ENCODE assay signal across 9 cellular contexts in the genomic region with DNA sequence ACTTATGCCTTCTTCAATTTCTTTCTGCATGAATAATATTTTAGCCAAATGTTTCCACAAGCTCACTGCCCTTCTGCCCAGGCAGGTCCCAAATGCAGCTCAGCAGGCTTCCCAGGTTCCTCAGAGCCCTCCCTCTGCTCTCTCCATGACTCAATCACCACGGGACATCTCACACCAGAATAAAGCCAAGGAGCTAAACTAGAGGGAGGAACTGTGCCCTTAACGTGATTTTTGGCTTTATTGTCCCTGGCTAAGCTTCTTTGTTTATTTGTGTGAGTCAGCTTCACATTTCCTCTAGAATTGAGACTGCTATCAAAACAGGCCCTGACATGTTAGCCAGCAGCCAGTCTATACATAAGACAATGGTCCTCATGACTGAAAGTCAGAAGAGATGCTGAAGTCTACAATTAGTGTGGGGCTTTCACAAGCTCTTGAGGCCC.
A peak's percentile ranks its signal among the peaks of the same experiment; 100 is the strongest.
DNase-seq lines count a peak whose midpoint lies in the region; ATAC-seq, FAIRE-seq and TF ChIP-seq lines count a peak whose summit lies in the region.
"Had no signal": no experiment of that assay in that cellular context is flagged by ENCODE, and none has a peak within 500 bp of the region (broad histone marks: within the 10 kb centered on the region; RNA-seq: fewer than 3 reads in every experiment).

No MANE protein-coding gene starts in this region.

- H2AFZ ChIP-seq in K562 (ENCODE audit: low read depth, low read length) = no peak overlapping the region

- H3K9me1 ChIP-seq in K562 (ENCODE audit: control insufficient read depth, insufficient read depth, low read length) = no peaks in the 10 kb centered on the region

- peaks cover 3 to 4% of the 10 kb centered on the region in 2 experiments; a peak in 3 of 5 replicates for H3K27me3 ChIP-seq in K562 (ENCODE audit: control insufficient read depth in 2 of 2, insufficient read depth in 2 of 2, low read length in 2 of 2)
- H3K27me3 ChIP-seq in right cardiac atrium (ENCODE audit: control insufficient read depth, insufficient read depth) = no peaks in the 10 kb centered on the region

- no peaks in the 10 kb centered on the region for H3K9me3 Mint-ChIP-seq in natural killer cell treated with Interleukin-12 subunit alpha and Interleukin-12 subunit beta and Interleukin-15 and Interleukin-18, amount 100 ng/mL, for 72 hours

- FAIRE-seq in K562 (lab: Jason Lieb, UNC) = no peak

- H3K9me3 ChIP-seq in K562 (replicated peaks; ENCODE audit: control insufficient read depth, insufficient read depth, low read depth, low read length) (no peaks in the 10 kb centered on the region), right cardiac atrium (ENCODE audit: control insufficient read depth, low read length) (no peaks in the 10 kb centered on the region)
- H3K9me3 ChIP-seq: gastrocnemius medialis had no signal

- H3K9ac ChIP-seq in K562 (ENCODE audit: insufficient read depth in 1 of 2, low read depth in 2 of 2, low read length in 2 of 2) = no peak overlapping the region

- H3K4me2 ChIP-seq in K562 (ENCODE audit: insufficient read depth, low read length) = no peak overlapping the region

- no TSS peak for BruUV-seq in K562 (replicated peaks; lab: Mats Ljungman, UMichigan)

- WGBS in K562 (ENCODE audit: insufficient coverage, low coverage, missing lambda C conversion rate) = 2% methylated on average over 2 of the region's 2 CpGs
- 39% methylated on average over 2 of the region's 2 CpGs for WGBS in right cardiac atrium

- no peaks in the 10 kb centered on the region for H3K79me2 ChIP-seq in K562 (ENCODE audit: control insufficient read depth, insufficient read depth, low read length)

- TF ChIP-seq POLR2A in K562 (conservative IDR thresholded peaks at IDR 0.05) = no peak

- no peaks in the 10 kb centered on the region for H3K36me3 ChIP-seq in K562 (ENCODE audit: control insufficient read depth, insufficient read depth, low read length)
- H3K36me3 ChIP-seq: gastrocnemius medialis had no signal

- H3K4me3 ChIP-seq in K562 = no peak overlapping the region
- no peak overlapping the region for H3K4me3 ChIP-seq in right cardiac atrium (ENCODE audit: low read length)
- H3K4me3 ChIP-seq: gastrocnemius medialis had no signal

- no peaks in the 10 kb centered on the region for H3K4me1 Mint-ChIP-seq in natural killer cell treated with Interleukin-12 subunit alpha and Interleukin-12 subunit beta and Interleukin-15 and Interleukin-18, amount 100 ng/mL, for 72 hours (ENCODE audit: low read depth in 2 of 2)

- TF ChIP-seq EP300 in K562 (IDR thresholded peaks at IDR 0.05; ENCODE audit: low read length) = no peak

- H3K4me1 ChIP-seq in K562 (replicated peaks in 1 of 2; ENCODE audit: control insufficient read depth in 2 of 2, insufficient read depth in 2 of 2, low read length in 2 of 2) (no peaks in the 10 kb centered on the region), right cardiac atrium (ENCODE audit: control insufficient read depth, insufficient read depth, low read length) (no peaks in the 10 kb centered on the region)
- H3K4me1 ChIP-seq: gastrocnemius medialis had no signal

- H3K36me3 Mint-ChIP-seq in natural killer cell treated with Interleukin-12 subunit alpha and Interleukin-12 subunit beta and Interleukin-15 and Interleukin-18, amount 100 ng/mL, for 72 hours = no peaks in the 10 kb centered on the region

- in situ Hi-C loops in K562 (cut with MboI) = no loop called here

- H3K27ac ChIP-seq in K562 (ENCODE audit: extremely low read depth, low read depth, low read length) (no peak overlapping the region), right cardiac atrium (ENCODE audit: low read length) (no peak overlapping the region)
- H3K27ac ChIP-seq: gastrocnemius medialis had no signal

- POLR2A ChIA-PET in K562 (lab: Yijun Ruan, JAX) = interaction anchor here (0.8 kb wide), 1 partner anchor 23 kb away, joined by 4 read pairs; no protein-coding TSS in a partner anchor

- intact Hi-C loops in K562 (cut with micrococcal nuclease) (no loop called here), sciatic nerve (cut with DNase I) (no loop called here), right cardiac atrium (cut with DNase I) (no loop called here)

- TF ChIP-seq RAD21 in K562 (CRISPR knock-in tag; conservative IDR thresholded peaks at IDR 0.05 in 1 of 2, IDR thresholded peaks at IDR 0.05 in 1 of 2) = no peak

- no peak for TF ChIP-seq CTCF in K562 (IDR thresholded peaks at IDR 0.05 in 2 of 3, conservative IDR thresholded peaks at IDR 0.05 in 1 of 3; ENCODE audit: insufficient read depth in 2 of 3, low read depth in 1 of 3, low read length in 3 of 3)

- no peaks in the 10 kb centered on the region for H4K20me1 ChIP-seq in K562 (replicated peaks; ENCODE audit: control insufficient read depth, insufficient read depth, low read length)

- CTCF ChIA-PET in K562 (lab: Yijun Ruan, JAX; ENCODE audit: low intra/inter-chr PET ratio) = no interaction called here

- peaks cover 0 to 2% of the 10 kb centered on the region in 2 donors for H3K27me3 Mint-ChIP-seq in natural killer cell treated with Interleukin-12 subunit alpha and Interleukin-12 subunit beta and Interleukin-15 and Interleukin-18, amount 100 ng/mL, for 72 hours

- H3K4me3 Mint-ChIP-seq in natural killer cell treated with Interleukin-12 subunit alpha and Interleukin-12 subunit beta and Interleukin-15 and Interleukin-18, amount 100 ng/mL, for 72 hours = no peak overlapping the region

- ATAC-seq in GM18867 (IDR thresholded peaks at IDR 0.05; ENCODE audit: unreplicated experiment) = peak; percentile 31
- peak; percentile 47 for ATAC-seq in HG03520 (IDR thresholded peaks at IDR 0.05; ENCODE audit: unreplicated experiment)
- ATAC-seq in K562 = no peak
- ATAC-seq in sciatic nerve = peak; percentile 79
- no peak for ATAC-seq in right cardiac atrium
- ATAC-seq in natural killer cell treated with Interleukin-12 subunit alpha and Interleukin-12 subunit beta and Interleukin-15 and Interleukin-18, amount 100 ng/mL, for 72 hours = no peak

- no peak overlapping the region for H3K27ac Mint-ChIP-seq in natural killer cell treated with Interleukin-12 subunit alpha and Interleukin-12 subunit beta and Interleukin-15 and Interleukin-18, amount 100 ng/mL, for 72 hours

- DNase-seq in K562 (ENCODE audit: extremely low read depth in 1 of 4, low spot score in 3 of 4) (no peak), sciatic nerve (ENCODE audit: low spot score) (no peak), right cardiac atrium (no peak), NCI-H1092 (lab: John Stamatoyannopoulos, UW) (no peak), activated T-cell treated with anti-CD3 and anti-CD28 coated beads for 4 hours (no peak)
- DNase-seq in natural killer cell treated with Interleukin-12 subunit alpha and Interleukin-12 subunit beta and Interleukin-15 and Interleukin-18, amount 100 ng/mL, for 72 hours (ENCODE audit: low spot score) = no peak

TF ChIP-seq in K562, 482 proteins besides CTCF, POLR2A, EP300 and RAD21:
- TF ChIP-seq FOSL1 (tag; conservative IDR thresholded peaks at IDR 0.05) (0 out of 2 replicates have a peak, but pooled peaks have one; percentile 19), ZNF384 (IDR thresholded peaks at IDR 0.05; ENCODE audit: low read depth, low read length) (no peak)

Comparison
In these comparisons a context has a peak if more than half of its experiments do, and no peak if none do; other contexts are left out.
1. ATAC-seq: peak in GM18867 (single experiment), HG03520 (single experiment) and sciatic nerve (single experiment); none in K562 (single experiment), right cardiac atrium (0 of 2) and natural killer cell treated with Interleukin-12 subunit alpha and Interleukin-12 subunit beta and Interleukin-15 and Interleukin-18, amount 100 ng/mL, for 72 hours (0 of 2).